In genomic region chr15:32730677-32731654, GRCh38 we compare ENCODE assay signal across 13 cellular contexts. TPM values are rescaled to one million over a fixed set of nuclear protein-coding genes. Genes with fewer than 3 reads are reported as not detected.
DNase-seq lines count a peak whose midpoint lies in the region; ATAC-seq, FAIRE-seq and TF ChIP-seq lines count a peak whose summit lies in the region.
"Had no signal": no experiment of that assay in that cellular context is flagged by ENCODE, and none has a peak within 500 bp of the region (broad histone marks: within the 10 kb centered on the region; RNA-seq: fewer than 3 reads in every experiment).

No MANE protein-coding gene starts in this region.

- peaks cover 4% of the 10 kb centered on the region for H3K9me3 Mint-ChIP-seq in activated naive CD8-positive, alpha-beta T cell treated with anti-CD3 and anti-CD28 coated beads, Interleukin-2, amount 50 U/mL, for 24 hours

- no peak overlapping the region for H3K4me3 ChIP-seq in keratinocyte (ENCODE audit: control insufficient read depth in 2 of 3, extremely low read depth in 1 of 3, insufficient read depth in 2 of 3, low read depth in 1 of 3, low read length in 3 of 3)
- H3K4me3 ChIP-seq: heart right ventricle, SJSA1 had no signal

- no peak overlapping the region for H3K4me3 Mint-ChIP-seq in activated naive CD8-positive, alpha-beta T cell treated with anti-CD3 and anti-CD28 coated beads, Interleukin-2, amount 50 U/mL, for 24 hours
- H3K4me3 Mint-ChIP-seq: type B pancreatic cell had no signal

- no peaks in the 10 kb centered on the region for H3K36me3 Mint-ChIP-seq in activated naive CD8-positive, alpha-beta T cell treated with anti-CD3 and anti-CD28 coated beads, Interleukin-2, amount 50 U/mL, for 24 hours (ENCODE audit: low read depth)

- no peak overlapping the region for H3K4me2 ChIP-seq in keratinocyte (ENCODE audit: control insufficient read depth, extremely low read depth, insufficient read depth, low read depth, low read length)

- H3K9me1 ChIP-seq in keratinocyte (ENCODE audit: control insufficient read depth, extremely low read depth, insufficient read depth, low read length) = no peaks in the 10 kb centered on the region

- H3K27me3 ChIP-seq in keratinocyte (ENCODE audit: control insufficient read depth, extremely low read depth, insufficient read depth, low read length) = no peaks in the 10 kb centered on the region
- H3K27me3 ChIP-seq: SJSA1 had no signal

- DNase-seq in stimulated activated CD4-positive, alpha-beta T cell treated with anti-CD3 and anti-CD28 coated beads, Interleukin-15, amount 100 ng/mL, for 24 hours = peak; percentile 39
- DNase-seq in stimulated activated CD4-positive, alpha-beta T cell treated with anti-CD3 and anti-CD28 coated beads, Interleukin-12 subunit alpha, Interleukin-12 subunit beta, amount 100 ng/mL, for 4 hours = no peak
- peak; percentile 24 for DNase-seq in activated naive CD8-positive, alpha-beta T cell treated with anti-CD3 and anti-CD28 coated beads, Interleukin-2, amount 50 U/mL, for 24 hours
- DNase-seq in keratinocyte (ENCODE audit: low read depth, low spot score) (peak; percentile 19), ureter (ENCODE audit: low spot score) (peak; percentile 72), NCI-H2196 (lab: John Stamatoyannopoulos, UW; ENCODE audit: unreplicated experiment) (no peak), NCI-H524 treated with DMSO at 0.1 percent for 48 hours (lab: John Stamatoyannopoulos, UW) (no peak)
- DNase-seq: activated gamma-delta T cell had no signal

- H3K36me3 ChIP-seq in keratinocyte (ENCODE audit: control insufficient read depth in 2 of 2, extremely low read depth in 1 of 2, insufficient read depth in 2 of 2, low read length in 2 of 2) = no peaks in the 10 kb centered on the region
- H3K36me3 ChIP-seq: heart right ventricle had no signal

- no peak for ATAC-seq in activated naive CD8-positive, alpha-beta T cell treated with anti-CD3 and anti-CD28 coated beads, Interleukin-2, amount 50 U/mL, for 24 hours
- no peak for ATAC-seq in HG03097 (IDR thresholded peaks at IDR 0.05; ENCODE audit: low FRiP score, unreplicated experiment)

- H3K9me3 ChIP-seq in keratinocyte (ENCODE audit: control insufficient read depth, low read depth, low read length) = no peaks in the 10 kb centered on the region
- H3K9me3 ChIP-seq: SJSA1 had no signal

- no peak overlapping the region for H3K27ac Mint-ChIP-seq in activated naive CD8-positive, alpha-beta T cell treated with anti-CD3 and anti-CD28 coated beads, Interleukin-2, amount 50 U/mL, for 24 hours
- H3K27ac Mint-ChIP-seq: type B pancreatic cell had no signal

- TF ChIP-seq CTCF in keratinocyte (optimal IDR thresholded peaks at IDR 0.05 in 1 of 3, IDR thresholded peaks at IDR 0.05 in 1 of 3, conservative IDR thresholded peaks at IDR 0.05 in 1 of 3; ENCODE audit: extremely low read depth in 1 of 3, insufficient read depth in 2 of 3, low read length in 3 of 3) = no peak

- H3K79me2 ChIP-seq in keratinocyte (ENCODE audit: control insufficient read depth, insufficient read depth, low read length) = no peaks in the 10 kb centered on the region

- no peak overlapping the region for H2AFZ ChIP-seq in keratinocyte (ENCODE audit: control insufficient read depth, low read length)

- H3K9ac ChIP-seq in keratinocyte (ENCODE audit: control insufficient read depth, extremely low read depth, insufficient read depth, low read length) = no peak overlapping the region

- peaks cover 43% of the 10 kb centered on the region for H3K27me3 Mint-ChIP-seq in activated naive CD8-positive, alpha-beta T cell treated with anti-CD3 and anti-CD28 coated beads, Interleukin-2, amount 50 U/mL, for 24 hours

- H3K4me1 Mint-ChIP-seq in activated naive CD8-positive, alpha-beta T cell treated with anti-CD3 and anti-CD28 coated beads, Interleukin-2, amount 50 U/mL, for 24 hours = no peaks in the 10 kb centered on the region

- no peaks in the 10 kb centered on the region for H4K20me1 ChIP-seq in keratinocyte (ENCODE audit: control insufficient read depth, extremely low read depth, insufficient read depth, low read length)

- peaks cover 14% of the 10 kb centered on the region for H3K4me1 ChIP-seq in keratinocyte (ENCODE audit: control insufficient read depth, extremely low read depth, insufficient read depth, low read length)
- H3K4me1 ChIP-seq: heart right ventricle had no signal

- no peak for FAIRE-seq in keratinocyte (lab: Jason Lieb, UNC)

- H3K27ac ChIP-seq in keratinocyte (ENCODE audit: control insufficient read depth, insufficient read depth, low read length) = no peak overlapping the region
- H3K27ac ChIP-seq: heart right ventricle, SJSA1 had no signal

- dilution Hi-C loops in keratinocyte (cut with MboI; ENCODE audit: extremely low pct_ligation_motif_present, low sequenced_read_pairs) = no loop called here

RNA-seq across cellular contexts. Expression of gene GREM1, which starts 13.2 kb away (rescaled TPM):
- polyA plus RNA-seq in keratinocyte = 0.02 to 0.04 TPM in 2 of 3 replicates, not detected in the other
- 0.10 TPM for polyA plus RNA-seq in keratinocyte (2011; ENCODE audit: low read depth)
- polyA plus RNA-seq in keratinocyte (2011; cell fraction: cytosol; rRNA removed) = under 0.01 and 0.02 TPM in 2 replicates
- 0.04 and 0.09 TPM in 2 replicates for polyA plus RNA-seq in keratinocyte (2011; cell fraction: nucleus; rRNA removed)
- polyA plus RNA-seq in keratinocyte (2012; ENCODE audit: low replicate concordance) = 0.01 TPM in 1 of 2 replicates, not detected in the other
- polyA minus RNA-seq in keratinocyte = 0.62 TPM in 1 of 3 replicates, not detected in the others
- not detected for polyA minus RNA-seq in keratinocyte (2011; cell fraction: cytosol; rRNA and poly(A)+ RNA removed)
- polyA minus RNA-seq in keratinocyte (2011; cell fraction: nucleus; rRNA and poly(A)+ RNA removed) = not detected in 2 replicates
- 26.0 TPM for total RNA-seq in ureter
- total RNA-seq: HT1080 had no signal

Comparison
In these comparisons a context has a peak if more than half of its experiments do, and no peak if none do; other contexts are left out.
1. DNase-seq: peak in stimulated activated CD4-positive, alpha-beta T cell treated with anti-CD3 and anti-CD28 coated beads, Interleukin-15, amount 100 ng/mL, for 24 hours (single experiment), activated naive CD8-positive, alpha-beta T cell treated with anti-CD3 and anti-CD28 coated beads, Interleukin-2, amount 50 U/mL, for 24 hours (single experiment), keratinocyte (single experiment) and ureter (single experiment); none in stimulated activated CD4-positive, alpha-beta T cell treated with anti-CD3 and anti-CD28 coated beads, Interleukin-12 subunit alpha, Interleukin-12 subunit beta, amount 100 ng/mL, for 4 hours (single experiment), NCI-H2196 (single experiment) and NCI-H524 treated with DMSO at 0.1 percent for 48 hours (single experiment).